1 cellular context compared by ENCODE assay signal in genomic region chr4:76197001-76197743, GRCh38.
TF ChIP-seq lines count a peak whose summit lies in the region.

No MANE protein-coding gene starts in this region.

TF ChIP-seq in GM12878, 131 proteins besides CTCF, POLR2A, EP300 and RAD21:
- TF ChIP-seq E2F4 (IDR thresholded peaks at IDR 0.05; ENCODE audit: low read depth, low read length) = no peak
